8 cellular contexts compared by ENCODE assay signal in genomic region chr11:3855808-3856491, GRCh38. TPM values are rescaled to one million over a fixed set of nuclear protein-coding genes. Genes with fewer than 3 reads are reported as not detected.
DNase-seq lines count a peak whose midpoint lies in the region; ATAC-seq and TF ChIP-seq lines count a peak whose summit lies in the region.

No MANE protein-coding gene starts in this region.

- H3K4me2 ChIP-seq in BLaER1 treated with 17β-estradiol and CSF1 and Interleukin-3, amounts not matched to agents 10 nM and 100 nM = peak overlapping the region; percentile 90 to 99 (median 98)

- H3K9ac ChIP-seq in BLaER1 treated with 17β-estradiol and CSF1 and Interleukin-3, amounts not matched to agents 10 nM and 100 nM = peak overlapping the region; percentile 85 to 98 (median 91)

- peak overlapping the region; percentile 97 for H3K4me3 Mint-ChIP-seq in chondrocyte (ENCODE audit: unreplicated experiment)
- peak overlapping the region; percentile 98 for H3K4me3 Mint-ChIP-seq in stimulated activated effector memory CD8-positive, alpha-beta T cell treated with anti-CD3 and anti-CD28 coated beads, Interleukin-12 subunit alpha, Interleukin-12 subunit beta, amount 100 ng/mL, for 72 hours

- intact Hi-C loops in left colon (cut with DNase I, micrococcal nuclease) = loop anchor here in 1 of 2 donors (10.0 kb wide), 1 partner anchor 209 kb away; no protein-coding TSS in a partner anchor

- peaks cover 18 to 49% (median 41%) of the 10 kb centered on the region in 11 experiments; a peak in 17 of 22 replicates for H4K20me1 ChIP-seq in BLaER1 treated with 17β-estradiol and CSF1 and Interleukin-3, amounts not matched to agents 10 nM and 100 nM

- peaks cover 66 to 72% (median 69%) of the 10 kb centered on the region in 10 experiments for H3K4me1 ChIP-seq in BLaER1 treated with 17β-estradiol and CSF1 and Interleukin-3, amounts not matched to agents 10 nM and 100 nM

- peaks cover 47% of the 10 kb centered on the region for H3K4me1 Mint-ChIP-seq in chondrocyte (ENCODE audit: low read depth)
- H3K4me1 Mint-ChIP-seq in stimulated activated effector memory CD8-positive, alpha-beta T cell treated with anti-CD3 and anti-CD28 coated beads, Interleukin-12 subunit alpha, Interleukin-12 subunit beta, amount 100 ng/mL, for 72 hours = peaks cover 62% of the 10 kb centered on the region

- ATAC-seq in GM19351 (IDR thresholded peaks at IDR 0.05; ENCODE audit: unreplicated experiment) = peak; percentile 18
- ATAC-seq in HG03442 (IDR thresholded peaks at IDR 0.05; ENCODE audit: unreplicated experiment) = peak; percentile 19
- ATAC-seq in left colon = peak; percentile 23
- peak; percentile 29 for ATAC-seq in stimulated activated effector memory CD8-positive, alpha-beta T cell treated with anti-CD3 and anti-CD28 coated beads, Interleukin-12 subunit alpha, Interleukin-12 subunit beta, amount 100 ng/mL, for 72 hours

- no peaks in the 10 kb centered on the region for H3K9me3 Mint-ChIP-seq in chondrocyte (ENCODE audit: low read depth)
- no peaks in the 10 kb centered on the region for H3K9me3 Mint-ChIP-seq in stimulated activated effector memory CD8-positive, alpha-beta T cell treated with anti-CD3 and anti-CD28 coated beads, Interleukin-12 subunit alpha, Interleukin-12 subunit beta, amount 100 ng/mL, for 72 hours

- H3K36me3 Mint-ChIP-seq in chondrocyte (ENCODE audit: low read depth) = no peaks in the 10 kb centered on the region
- peaks cover 28% of the 10 kb centered on the region for H3K36me3 Mint-ChIP-seq in stimulated activated effector memory CD8-positive, alpha-beta T cell treated with anti-CD3 and anti-CD28 coated beads, Interleukin-12 subunit alpha, Interleukin-12 subunit beta, amount 100 ng/mL, for 72 hours

- peak overlapping the region; percentile 81 to 97 (median 90) for H3K27ac ChIP-seq in BLaER1 treated with 17β-estradiol and CSF1 and Interleukin-3, amounts not matched to agents 10 nM and 100 nM

- H3K4me3 ChIP-seq in BLaER1 treated with 17β-estradiol and CSF1 and Interleukin-3, amounts not matched to agents 10 nM and 100 nM = peak overlapping the region; percentile 81 to 91 (median 82)

- H3K27me3 ChIP-seq in BLaER1 treated with 17β-estradiol and CSF1 and Interleukin-3, amounts not matched to agents 10 nM and 100 nM = peaks cover 0 to 11% (median 0%) of the 10 kb centered on the region in 11 experiments; a peak in 5 of 22 replicates

- no peaks in the 10 kb centered on the region for H3K27me3 Mint-ChIP-seq in chondrocyte (ENCODE audit: low read depth)

- peak in 4 of 5 donors; percentile 17 to 71 (median 30) for DNase-seq in T-helper 1 cell
- no peak for DNase-seq in chondrocyte (ENCODE audit: low spot score)
- DNase-seq in left colon = peak; percentile 53 to 65
- peak; percentile 38 to 83 for DNase-seq in stimulated activated effector memory CD8-positive, alpha-beta T cell treated with anti-CD3 and anti-CD28 coated beads, Interleukin-12 subunit alpha, Interleukin-12 subunit beta, amount 100 ng/mL, for 72 hours (ENCODE audit: low spot score in 2 of 2)
- DNase-seq in NCI-H1694 treated with DMSO at 0.1 percent for 48 hours (lab: John Stamatoyannopoulos, UW) = no peak

- peaks cover 0 to 10% (median 0%) of the 10 kb centered on the region in 11 experiments; a peak in 1 of 22 replicates for H3K36me3 ChIP-seq in BLaER1 treated with 17β-estradiol and CSF1 and Interleukin-3, amounts not matched to agents 10 nM and 100 nM

- H3K27ac Mint-ChIP-seq in chondrocyte (ENCODE audit: unreplicated experiment) = peak overlapping the region; percentile 79
- H3K27ac Mint-ChIP-seq in stimulated activated effector memory CD8-positive, alpha-beta T cell treated with anti-CD3 and anti-CD28 coated beads, Interleukin-12 subunit alpha, Interleukin-12 subunit beta, amount 100 ng/mL, for 72 hours = peak overlapping the region; percentile 98

- H3K9me3 ChIP-seq in BLaER1 treated with 17β-estradiol and CSF1 and Interleukin-3, amounts not matched to agents 10 nM and 100 nM (replicated peaks in 1 of 11) = no peaks in the 10 kb centered on the region

- TF ChIP-seq CTCF in chondrocyte (IDR thresholded peaks at IDR 0.05) = no peak

RNA-seq across cellular contexts. Expression of gene STIM1, which starts 0.5 kb away (rescaled TPM):
- total RNA-seq in chondrocyte (38.5 to 50.7 TPM (median 46.7 TPM) in 3 replicates), left colon (10 to 100 TPM; 64.7 to 65.4 TPM)

RNA-seq across cellular contexts. Expression of gene RHOG, which starts 15.2 kb away (rescaled TPM):
- total RNA-seq in chondrocyte = 36.8 to 44.8 TPM (median 38.9 TPM) in 3 replicates
- total RNA-seq in left colon = 10 to 100 TPM; 65.7 to 71.8 TPM

RNA-seq across cellular contexts. Expression of gene PGAP2, which starts 47.6 kb away (rescaled TPM):
- 12.7 to 15.8 TPM (median 14.4 TPM) in 3 replicates for total RNA-seq in chondrocyte
- 10 to 100 TPM; 21.3 to 26.8 TPM for total RNA-seq in left colon

RNA-seq across cellular contexts. Expression of gene NUP98, which starts 58.6 kb away (rescaled TPM):
- total RNA-seq in chondrocyte (47.8 to 61.6 TPM (median 52.7 TPM) in 3 replicates), left colon (10 to 100 TPM; 47.9 to 55.9 TPM)

Comparison
In these comparisons a context has a peak if more than half of its experiments do, and no peak if none do; other contexts are left out.
1. DNase-seq: peak in T-helper 1 cell (4 of 5), left colon (2 of 2) and stimulated activated effector memory CD8-positive, alpha-beta T cell treated with anti-CD3 and anti-CD28 coated beads, Interleukin-12 subunit alpha, Interleukin-12 subunit beta, amount 100 ng/mL, for 72 hours (2 of 2); none in chondrocyte (single experiment) and NCI-H1694 treated with DMSO at 0.1 percent for 48 hours (single experiment).
2. Peak in every context shown above with its lines, with median percentiles within 50 percentile points of each other: ATAC-seq.